Comparison of ENCODE assay signal across 16 cellular contexts in genomic region chr2:126723281-126723815, GRCh38.
A peak's percentile ranks its signal among the peaks of the same experiment; 100 is the strongest.
DNase-seq lines count a peak whose midpoint lies in the region; ATAC-seq and TF ChIP-seq lines count a peak whose summit lies in the region.
"Had no signal": no experiment of that assay in that cellular context is flagged by ENCODE, and none has a peak within 500 bp of the region (broad histone marks: within the 10 kb centered on the region; RNA-seq: fewer than 3 reads in every experiment).

No MANE protein-coding gene starts in this region.

- H3K36me3 Mint-ChIP-seq in activated CD8-positive, alpha-beta T cell treated with anti-CD3 and anti-CD28 coated beads, Interleukin-2, amount 10 ng/mL, durations not matched to agents 7 days and 5 days (ENCODE audit: low read depth), result peaks cover 2% of the 10 kb centered on the region
- peaks cover 7% of the 10 kb centered on the region for H3K36me3 Mint-ChIP-seq in activated CD8-positive, alpha-beta T cell treated with anti-CD3 and anti-CD28 coated beads for 36 hours (ENCODE audit: low read depth)
- peaks cover 5% of the 10 kb centered on the region for H3K36me3 Mint-ChIP-seq in activated T-cell treated with anti-CD3 and anti-CD28 coated beads, Interleukin-2, amount 50 U/mL, for 4 hours (ENCODE audit: insufficient read depth)
- H3K36me3 Mint-ChIP-seq: CD14-positive monocyte had no signal

- H3K9me3 Mint-ChIP-seq in activated CD8-positive, alpha-beta T cell treated with anti-CD3 and anti-CD28 coated beads, Interleukin-2, amount 10 ng/mL, durations not matched to agents 7 days and 5 days (ENCODE audit: insufficient read depth), result peaks cover 18% of the 10 kb centered on the region
- H3K9me3 Mint-ChIP-seq in activated CD8-positive, alpha-beta T cell treated with anti-CD3 and anti-CD28 coated beads for 36 hours, result peaks cover 10% of the 10 kb centered on the region
- H3K9me3 Mint-ChIP-seq in activated T-cell treated with anti-CD3 and anti-CD28 coated beads, Interleukin-2, amount 50 U/mL, for 4 hours, result peaks cover 20% of the 10 kb centered on the region

- intact Hi-C loops in activated CD8-positive, alpha-beta T cell treated with anti-CD3 and anti-CD28 coated beads for 36 hours (cut with micrococcal nuclease), result no loop called here
- intact Hi-C loops in left ventricle myocardium inferior (cut with micrococcal nuclease), result no loop called here

- no peak for ATAC-seq in activated CD8-positive, alpha-beta T cell treated with anti-CD3 and anti-CD28 coated beads, Interleukin-2, amount 10 ng/mL, durations not matched to agents 7 days and 5 days
- ATAC-seq in activated CD8-positive, alpha-beta T cell treated with anti-CD3 and anti-CD28 coated beads for 36 hours, result no peak
- ATAC-seq in lung (ENCODE audit: insufficient read depth, low FRiP score) (no peak), HG03442 (IDR thresholded peaks at IDR 0.05; ENCODE audit: unreplicated experiment) (no peak)
- ATAC-seq in activated T-cell treated with anti-CD3 and anti-CD28 coated beads, Interleukin-2, amount 50 U/mL, for 4 hours, result no peak
- ATAC-seq: CD8-positive, alpha-beta T cell; HepG2 had no signal

- no peaks in the 10 kb centered on the region for H3K4me1 Mint-ChIP-seq in activated CD8-positive, alpha-beta T cell treated with anti-CD3 and anti-CD28 coated beads, Interleukin-2, amount 10 ng/mL, durations not matched to agents 7 days and 5 days (ENCODE audit: low read depth)
- no peaks in the 10 kb centered on the region for H3K4me1 Mint-ChIP-seq in activated CD8-positive, alpha-beta T cell treated with anti-CD3 and anti-CD28 coated beads for 36 hours (ENCODE audit: low read depth)
- H3K4me1 Mint-ChIP-seq in activated T-cell treated with anti-CD3 and anti-CD28 coated beads, Interleukin-2, amount 50 U/mL, for 4 hours (ENCODE audit: low read depth), result no peaks in the 10 kb centered on the region
- H3K4me1 Mint-ChIP-seq: H9 had no signal

- no peak overlapping the region for H3K27ac ChIP-seq in left ventricle myocardium inferior (replicated peaks)
- no peak overlapping the region for H3K27ac ChIP-seq in lung (ENCODE audit: low read depth in 1 of 2, low read length in 1 of 2)
- H3K27ac ChIP-seq: 22Rv1 had no signal

- peaks cover 19% of the 10 kb centered on the region for H3K9me3 ChIP-seq in left ventricle myocardium inferior (replicated peaks)
- peaks cover 5% of the 10 kb centered on the region in 2 donors for H3K9me3 ChIP-seq in lung (ENCODE audit: control insufficient read depth in 2 of 2, insufficient read depth in 1 of 2, low read length in 1 of 2)

- H3K27me3 Mint-ChIP-seq in activated CD8-positive, alpha-beta T cell treated with anti-CD3 and anti-CD28 coated beads, Interleukin-2, amount 10 ng/mL, durations not matched to agents 7 days and 5 days (ENCODE audit: low read depth), result peaks cover 5% of the 10 kb centered on the region
- no peaks in the 10 kb centered on the region for H3K27me3 Mint-ChIP-seq in activated CD8-positive, alpha-beta T cell treated with anti-CD3 and anti-CD28 coated beads for 36 hours
- H3K27me3 Mint-ChIP-seq in activated T-cell treated with anti-CD3 and anti-CD28 coated beads, Interleukin-2, amount 50 U/mL, for 4 hours (ENCODE audit: low read depth), result peaks cover 3% of the 10 kb centered on the region

- H3K36me3 ChIP-seq in left ventricle myocardium inferior, result no peaks in the 10 kb centered on the region
- H3K36me3 ChIP-seq in lung (ENCODE audit: control insufficient read depth in 2 of 2, insufficient read depth in 2 of 2, low read length in 2 of 2), result no peaks in the 10 kb centered on the region

- DNase-seq in activated CD8-positive, alpha-beta T cell treated with anti-CD3 and anti-CD28 coated beads, Interleukin-2, amount 10 ng/mL, durations not matched to agents 7 days and 5 days, result peak; percentile 4
- no peak for DNase-seq in activated CD8-positive, alpha-beta T cell treated with anti-CD3 and anti-CD28 coated beads for 36 hours
- DNase-seq in left ventricle myocardium inferior, result peak; percentile 28
- peak; percentile 16 for DNase-seq in lung (ENCODE audit: low spot score)
- no peak for DNase-seq in NCI-H187 treated with DMSO at 0.1 percent for 48 hours (lab: John Stamatoyannopoulos, UW)
- DNase-seq in activated T-cell treated with anti-CD3 and anti-CD28 coated beads, Interleukin-2, amount 50 U/mL, for 4 hours, result no peak
- DNase-seq: COR-L47, DMS53, GF-D8, GOT3, H9 had no signal

- CTCF ChIA-PET in activated CD8-positive, alpha-beta T cell treated with anti-CD3 and anti-CD28 coated beads, Interleukin-2, amount 10 ng/mL, durations not matched to agents 7 days and 5 days (lab: Charles Lee), result no interaction called here
- CTCF ChIA-PET in activated CD8-positive, alpha-beta T cell treated with anti-CD3 and anti-CD28 coated beads for 36 hours (lab: Charles Lee), result no interaction called here

- H3K4me1 ChIP-seq in left ventricle myocardium inferior, result peaks cover 42% of the 10 kb centered on the region
- H3K4me1 ChIP-seq in lung (ENCODE audit: control insufficient read depth in 2 of 2, insufficient read depth in 2 of 2, low read length in 2 of 2), result peaks cover 5 to 7% of the 10 kb centered on the region in 2 donors

- H3K4me3 ChIP-seq in left ventricle myocardium inferior (no peak overlapping the region), lung (no peak overlapping the region)

- WGBS in lung, 2 donors, result 87 to 90% methylated on average over 2 of the region's 2 CpGs

- no peak for TF ChIP-seq CTCF in activated CD8-positive, alpha-beta T cell treated with anti-CD3 and anti-CD28 coated beads for 36 hours (IDR thresholded peaks at IDR 0.05)
- TF ChIP-seq CTCF in left ventricle myocardium inferior (IDR thresholded peaks at IDR 0.05; ENCODE audit: borderline replicate concordance) (no peak), lung (IDR thresholded peaks at IDR 0.05; ENCODE audit: control extremely low read depth, extremely low read depth) (no peak)

- POLR2A ChIA-PET in activated CD8-positive, alpha-beta T cell treated with anti-CD3 and anti-CD28 coated beads, Interleukin-2, amount 10 ng/mL, durations not matched to agents 7 days and 5 days (lab: Charles Lee), result no interaction called here
- POLR2A ChIA-PET in activated CD8-positive, alpha-beta T cell treated with anti-CD3 and anti-CD28 coated beads for 36 hours (lab: Charles Lee), result no interaction called here

- H3K27ac Mint-ChIP-seq in activated CD8-positive, alpha-beta T cell treated with anti-CD3 and anti-CD28 coated beads, Interleukin-2, amount 10 ng/mL, durations not matched to agents 7 days and 5 days, result no peak overlapping the region
- H3K27ac Mint-ChIP-seq in activated CD8-positive, alpha-beta T cell treated with anti-CD3 and anti-CD28 coated beads for 36 hours, result no peak overlapping the region
- H3K27ac Mint-ChIP-seq: CD8-positive, alpha-beta T cell; H9 had no signal

- no peak overlapping the region for H3K4me3 Mint-ChIP-seq in activated CD8-positive, alpha-beta T cell treated with anti-CD3 and anti-CD28 coated beads, Interleukin-2, amount 10 ng/mL, durations not matched to agents 7 days and 5 days
- H3K4me3 Mint-ChIP-seq in activated CD8-positive, alpha-beta T cell treated with anti-CD3 and anti-CD28 coated beads for 36 hours, result no peak overlapping the region
- no peak overlapping the region for H3K4me3 Mint-ChIP-seq in activated T-cell treated with anti-CD3 and anti-CD28 coated beads, Interleukin-2, amount 50 U/mL, for 4 hours
- H3K4me3 Mint-ChIP-seq: CD14-positive monocyte; CD8-positive, alpha-beta T cell; H9 had no signal

- no peaks in the 10 kb centered on the region for H3K27me3 ChIP-seq in left ventricle myocardium inferior (ENCODE audit: low read depth)
- H3K27me3 ChIP-seq in lung (ENCODE audit: control insufficient read depth, insufficient read depth), result no peaks in the 10 kb centered on the region

Comparison
In these comparisons a context has a peak if more than half of its experiments do, and no peak if none do; other contexts are left out.
1. DNase-seq: peak in activated CD8-positive, alpha-beta T cell treated with anti-CD3 and anti-CD28 coated beads, Interleukin-2, amount 10 ng/mL, durations not matched to agents 7 days and 5 days (single experiment), left ventricle myocardium inferior (single experiment) and lung (single experiment); none in activated CD8-positive, alpha-beta T cell treated with anti-CD3 and anti-CD28 coated beads for 36 hours (single experiment), NCI-H187 treated with DMSO at 0.1 percent for 48 hours (single experiment) and activated T-cell treated with anti-CD3 and anti-CD28 coated beads, Interleukin-2, amount 50 U/mL, for 4 hours (single experiment).